ENCODE assay signal across 11 cellular contexts in the genomic region with DNA sequence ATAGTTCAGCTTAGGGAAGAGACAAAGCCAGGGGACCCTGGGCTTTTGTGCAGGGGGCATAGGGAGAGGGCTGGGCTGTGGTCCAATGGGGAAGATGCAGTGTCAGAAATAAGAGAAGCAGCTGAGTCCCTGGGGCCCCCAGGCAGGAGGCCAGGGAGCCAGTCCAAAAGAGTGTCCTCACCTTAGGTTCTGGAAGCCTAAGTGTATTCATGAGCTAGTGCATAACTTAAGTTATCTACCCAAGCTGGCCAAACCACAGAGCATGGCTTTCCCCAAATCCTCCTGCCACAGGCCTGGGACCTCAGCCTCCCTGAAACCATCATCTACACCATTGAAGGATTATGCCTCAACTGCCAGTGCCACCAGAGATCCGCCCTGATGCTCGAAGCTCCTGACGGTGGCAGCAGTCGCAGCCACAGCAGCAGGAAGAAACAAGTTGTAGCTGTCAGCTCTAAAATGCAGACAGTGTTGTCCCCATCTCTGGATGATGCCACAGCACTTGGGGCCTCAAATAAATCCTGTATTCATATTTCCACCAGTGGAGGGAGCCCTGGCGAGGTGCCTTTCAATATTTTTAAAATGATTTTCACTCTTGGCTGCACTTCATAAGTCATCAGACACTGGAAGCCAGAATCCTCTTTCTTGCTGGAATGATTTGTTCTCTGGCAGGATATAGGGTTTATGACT.
DNase-seq lines count a peak whose midpoint lies in the region; ATAC-seq and TF ChIP-seq lines count a peak whose summit lies in the region.
"Had no signal": no experiment of that assay in that cellular context is flagged by ENCODE, and none has a peak within 500 bp of the region (broad histone marks: within the 10 kb centered on the region; RNA-seq: fewer than 3 reads in every experiment).

No MANE protein-coding gene starts in this region.

- H3K27me3 ChIP-seq in kidney epithelial cell (ENCODE audit: control insufficient read depth, insufficient read depth, low read length): no peaks in the 10 kb centered on the region
- H3K27me3 ChIP-seq: SJSA1 had no signal

- no peak overlapping the region for H3K4me3 ChIP-seq in kidney epithelial cell (ENCODE audit: low read depth, low read length)
- H3K4me3 ChIP-seq: SJSA1 had no signal

- no peaks in the 10 kb centered on the region for H3K36me3 ChIP-seq in kidney epithelial cell (ENCODE audit: control insufficient read depth, insufficient read depth, low read length)
- H3K36me3 ChIP-seq: SJSA1 had no signal

- no peak for ATAC-seq in GM21381 (IDR thresholded peaks at IDR 0.05; ENCODE audit: unreplicated experiment)

- H3K27ac ChIP-seq in 22Rv1: no peak overlapping the region
- H3K27ac ChIP-seq: SJSA1 had no signal

- DNase-seq in SW480 (ENCODE audit: low spot score) (peak; percentile 4), kidney epithelial cell (ENCODE audit: low read depth) (no peak), NCI-H748 treated with DMSO at 0.1 percent for 48 hours (lab: John Stamatoyannopoulos, UW) (no peak), GM13977 (ENCODE audit: low spot score) (no peak)
- DNase-seq in stimulated activated naive CD4-positive, alpha-beta T cell treated with Interleukin-2 at 50 U/mL for 16 hours (lab: John Stamatoyannopoulos, UW): no peak
- DNase-seq: activated CD4-positive, alpha-beta memory T cell treated with anti-CD3 and anti-CD28 coated beads for 36 hours; CD4-positive, alpha-beta memory T cell had no signal

- TF ChIP-seq CTCF in 22Rv1 (IDR thresholded peaks at IDR 0.05): peak; percentile 17
- TF ChIP-seq CTCF in GM12872 (IDR thresholded peaks at IDR 0.05; ENCODE audit: insufficient read depth, low read depth, low read length): 0 out of 3 replicates have a peak, but pooled peaks have one; percentile 12
- TF ChIP-seq CTCF in kidney epithelial cell (IDR thresholded peaks at IDR 0.05; ENCODE audit: insufficient read depth, low read length, poor library complexity, severe bottlenecking): peak; percentile 16
- TF ChIP-seq CTCF in GM13977 (IDR thresholded peaks at IDR 0.05; ENCODE audit: extremely low read depth, insufficient read depth, missing control alignments): no peak

- in situ Hi-C loops in GM13977 (cut with MboI; ENCODE audit: low pct_unique_long_range_greater_than_20kb, low sequenced_read_pairs, unreplicated experiment): no loop called here
